11 cellular contexts compared by ENCODE assay signal in the genomic region with DNA sequence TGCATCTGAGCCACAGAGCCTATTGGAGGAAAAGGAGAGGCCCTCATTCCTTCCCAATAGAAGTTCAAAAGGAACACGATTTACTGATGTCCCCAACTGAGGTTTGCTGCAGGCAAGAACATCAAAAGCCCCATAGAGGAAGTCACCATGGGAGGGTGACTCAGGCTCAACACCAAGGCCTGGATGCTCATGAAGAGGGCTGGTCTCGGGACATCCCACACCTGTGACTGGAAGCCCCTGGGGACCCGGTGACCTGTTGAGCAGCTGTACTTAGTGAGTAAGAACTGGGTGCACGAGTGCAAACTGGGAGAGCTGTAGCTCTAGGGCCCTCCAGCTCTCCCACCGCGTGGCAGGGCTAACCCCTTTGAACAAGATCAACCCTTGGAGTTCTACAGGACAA. TPM values are rescaled to one million over a fixed set of nuclear protein-coding genes. Genes with fewer than 3 reads are reported as not detected.
DNase-seq lines count a peak whose midpoint lies in the region; ATAC-seq and TF ChIP-seq lines count a peak whose summit lies in the region.
"Had no signal": no experiment of that assay in that cellular context is flagged by ENCODE, and none has a peak within 500 bp of the region (broad histone marks: within the 10 kb centered on the region; RNA-seq: fewer than 3 reads in every experiment).

No MANE protein-coding gene starts in this region.

- no peak overlapping the region for H3K4me3 ChIP-seq in Jurkat, Clone E6-1 (ENCODE audit: low read length)

- H3K4me3 Mint-ChIP-seq in natural killer cell = no peak overlapping the region
- no peak overlapping the region for H3K4me3 Mint-ChIP-seq in natural killer cell treated with Interleukin-12 subunit alpha and Interleukin-12 subunit beta and Interleukin-15 and Interleukin-18, amount 100 ng/mL, for 72 hours

- intact Hi-C loops in natural killer cell (cut with micrococcal nuclease) = no loop called here

- H3K36me3 Mint-ChIP-seq in natural killer cell = no peaks in the 10 kb centered on the region
- H3K36me3 Mint-ChIP-seq in natural killer cell treated with Interleukin-12 subunit alpha and Interleukin-12 subunit beta and Interleukin-15 and Interleukin-18, amount 100 ng/mL, for 72 hours = no peaks in the 10 kb centered on the region

- no peak for TF ChIP-seq POLR2A in erythroblast (IDR thresholded peaks at IDR 0.05; ENCODE audit: low read length)

- no peak for DNase-seq in natural killer cell
- no peak for DNase-seq in natural killer cell treated with Interleukin-12 subunit alpha and Interleukin-12 subunit beta and Interleukin-15 and Interleukin-18, amount 100 ng/mL, for 72 hours (ENCODE audit: low spot score)
- peak; percentile 37 for DNase-seq in Jurkat, Clone E6-1 (ENCODE audit: low read depth, low spot score)
- peak; percentile 22 for DNase-seq in stimulated activated naive CD8-positive, alpha-beta T cell treated with anti-CD3 and anti-CD28 coated beads, Interleukin-15, Interleukin-2, amounts not matched to agents 100 U/mL and 50 U/mL, for 24 hours
- no peak for DNase-seq in erythroblast (lab: John Stamatoyannopoulos, UW)
- DNase-seq in C1 segment of cervical spinal cord (lab: John Stamatoyannopoulos, UW) = no peak
- DNase-seq: DMS79 treated with DMSO at 0.1 percent for 48 hours, NCI-H526 had no signal

- H3K27ac Mint-ChIP-seq in natural killer cell = peak overlapping the region; percentile 25 to 68
- H3K27ac Mint-ChIP-seq in natural killer cell treated with Interleukin-12 subunit alpha and Interleukin-12 subunit beta and Interleukin-15 and Interleukin-18, amount 100 ng/mL, for 72 hours = no peak overlapping the region

- TF ChIP-seq CTCF in natural killer cell (IDR thresholded peaks at IDR 0.05) = no peak

- H3K27me3 Mint-ChIP-seq in natural killer cell (ENCODE audit: low read depth in 2 of 2) = peaks cover 0 to 2% of the 10 kb centered on the region in 2 donors
- H3K27me3 Mint-ChIP-seq in natural killer cell treated with Interleukin-12 subunit alpha and Interleukin-12 subunit beta and Interleukin-15 and Interleukin-18, amount 100 ng/mL, for 72 hours = peaks cover 0 to 8% of the 10 kb centered on the region in 2 donors

- H3K4me1 Mint-ChIP-seq in natural killer cell = peaks cover 39 to 63% of the 10 kb centered on the region in 2 donors
- peaks cover 22 to 53% of the 10 kb centered on the region in 2 donors for H3K4me1 Mint-ChIP-seq in natural killer cell treated with Interleukin-12 subunit alpha and Interleukin-12 subunit beta and Interleukin-15 and Interleukin-18, amount 100 ng/mL, for 72 hours (ENCODE audit: low read depth in 2 of 2)

- H3K9me3 Mint-ChIP-seq in natural killer cell = no peaks in the 10 kb centered on the region
- no peaks in the 10 kb centered on the region for H3K9me3 Mint-ChIP-seq in natural killer cell treated with Interleukin-12 subunit alpha and Interleukin-12 subunit beta and Interleukin-15 and Interleukin-18, amount 100 ng/mL, for 72 hours

- peak in 1 of 3 donors; percentile 36 for ATAC-seq in natural killer cell
- no peak for ATAC-seq in natural killer cell treated with Interleukin-12 subunit alpha and Interleukin-12 subunit beta and Interleukin-15 and Interleukin-18, amount 100 ng/mL, for 72 hours
- ATAC-seq in GM21529 (IDR thresholded peaks at IDR 0.05; ENCODE audit: unreplicated experiment) = peak; percentile 41
- peak; percentile 66 for ATAC-seq in stimulated activated naive CD8-positive, alpha-beta T cell treated with anti-CD3 and anti-CD28 coated beads, Interleukin-15, Interleukin-2, amounts not matched to agents 100 U/mL and 50 U/mL, for 24 hours
- ATAC-seq in HG03457 (IDR thresholded peaks at IDR 0.05; ENCODE audit: unreplicated experiment) = no peak
- ATAC-seq: Right ventricle myocardium inferior had no signal

RNA-seq across cellular contexts. Expression of gene CYTH3, which starts 38.0 kb away (rescaled TPM):
- 10 to 100 TPM in 2 of 3 donors, 1 to 10 TPM in 1; 7.7 to 42.6 (median 13.6) TPM for total RNA-seq in natural killer cell
- total RNA-seq in natural killer cell treated with Interleukin-12 subunit alpha and Interleukin-12 subunit beta and Interleukin-15 and Interleukin-18, amount 100 ng/mL, for 72 hours = 1 to 10 TPM in 1 of 2 donors, under 1 TPM in 1; 0.64 to 5.4 TPM
- 11.7 TPM for polyA plus RNA-seq in Jurkat, Clone E6-1 (2012; ENCODE audit: insufficient read depth, insufficient read length)

Comparison
In these comparisons a context has a peak if more than half of its experiments do, and no peak if none do; other contexts are left out.
1. H3K27ac Mint-ChIP-seq: peak in natural killer cell (2 of 2); none in natural killer cell treated with Interleukin-12 subunit alpha and Interleukin-12 subunit beta and Interleukin-15 and Interleukin-18, amount 100 ng/mL, for 72 hours (0 of 2).
2. ATAC-seq: peak in GM21529 (single experiment) and stimulated activated naive CD8-positive, alpha-beta T cell treated with anti-CD3 and anti-CD28 coated beads, Interleukin-15, Interleukin-2, amounts not matched to agents 100 U/mL and 50 U/mL, for 24 hours (single experiment); none in natural killer cell treated with Interleukin-12 subunit alpha and Interleukin-12 subunit beta and Interleukin-15 and Interleukin-18, amount 100 ng/mL, for 72 hours (0 of 2) and HG03457 (single experiment).
3. DNase-seq: peak in Jurkat, Clone E6-1 (single experiment) and stimulated activated naive CD8-positive, alpha-beta T cell treated with anti-CD3 and anti-CD28 coated beads, Interleukin-15, Interleukin-2, amounts not matched to agents 100 U/mL and 50 U/mL, for 24 hours (single experiment); none in natural killer cell (single experiment), natural killer cell treated with Interleukin-12 subunit alpha and Interleukin-12 subunit beta and Interleukin-15 and Interleukin-18, amount 100 ng/mL, for 72 hours (single experiment), erythroblast (0 of 2) and C1 segment of cervical spinal cord (0 of 14).